In the genomic region with DNA sequence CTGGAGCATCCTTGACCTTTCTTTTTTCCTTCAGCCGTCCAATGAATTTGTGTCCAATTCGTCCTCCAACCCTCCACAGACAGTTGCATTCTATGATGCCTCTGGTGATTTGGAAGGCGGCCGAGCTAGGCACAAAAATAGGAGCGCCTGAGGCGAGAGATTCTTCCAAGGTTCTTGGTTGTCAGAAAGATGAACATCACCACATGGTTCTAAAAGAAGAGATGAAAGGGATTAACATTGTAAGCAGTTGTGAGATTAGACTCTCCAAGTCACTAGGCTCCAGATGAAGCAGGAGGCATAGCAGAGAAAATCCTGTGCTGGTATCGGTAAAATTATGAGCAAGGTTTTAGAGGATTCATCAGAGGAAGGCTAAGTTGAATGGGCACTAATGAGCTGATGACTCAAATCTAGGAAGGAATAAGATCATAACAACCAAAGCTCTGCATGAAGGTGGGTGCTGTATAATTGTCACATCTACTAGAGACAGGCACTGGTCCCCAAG, we compare ENCODE assay signal across 8 cellular contexts.
DNase-seq lines count a peak whose midpoint lies in the region; ATAC-seq and TF ChIP-seq lines count a peak whose summit lies in the region.
"Had no signal": no experiment of that assay in that cellular context is flagged by ENCODE, and none has a peak within 500 bp of the region (broad histone marks: within the 10 kb centered on the region; RNA-seq: fewer than 3 reads in every experiment).

No MANE protein-coding gene starts in this region.

- no peaks in the 10 kb centered on the region for H3K27me3 Mint-ChIP-seq in stimulated activated naive B cell treated with anti-CD40 and anti-IgM and Interleukin-4, amounts not matched to agents 10 μg/mL and 1 μg/mL and 100 μg/mL, for 72 hours

- TF ChIP-seq CTCF in adrenal gland (IDR thresholded peaks at IDR 0.05) (no peak), right lobe of liver (IDR thresholded peaks at IDR 0.05) (no peak)

- no peaks in the 10 kb centered on the region for H3K27me3 ChIP-seq in adrenal gland
- H3K27me3 ChIP-seq in right lobe of liver: no peaks in the 10 kb centered on the region

- TF ChIP-seq POLR2A in adrenal gland (IDR thresholded peaks at IDR 0.05) (no peak), right lobe of liver (IDR thresholded peaks at IDR 0.05) (no peak)

- no peak for ATAC-seq in right lobe of liver
- peak in 1 of 2 donors; percentile 41 for ATAC-seq in stimulated activated naive B cell treated with anti-CD40 and anti-IgM and Interleukin-4, amounts not matched to agents 10 μg/mL and 1 μg/mL and 100 μg/mL, for 72 hours (replicated peaks)

- intact Hi-C loops in adrenal gland (cut with DNase I): no loop called here
- intact Hi-C loops in right lobe of liver (cut with DNase I): no loop called here

- H3K36me3 ChIP-seq in adrenal gland (replicated peaks in 1 of 2): no peaks in the 10 kb centered on the region
- no peaks in the 10 kb centered on the region for H3K36me3 ChIP-seq in right lobe of liver

- no peaks in the 10 kb centered on the region for H3K9me3 Mint-ChIP-seq in stimulated activated naive B cell treated with anti-CD40 and anti-IgM and Interleukin-4, amounts not matched to agents 10 μg/mL and 1 μg/mL and 100 μg/mL, for 72 hours

- H3K27ac Mint-ChIP-seq in stimulated activated naive B cell treated with anti-CD40 and anti-IgM and Interleukin-4, amounts not matched to agents 10 μg/mL and 1 μg/mL and 100 μg/mL, for 72 hours: peak overlapping the region; percentile 38

- peaks cover 30 to 46% of the 10 kb centered on the region in 2 donors for H3K4me1 Mint-ChIP-seq in stimulated activated naive B cell treated with anti-CD40 and anti-IgM and Interleukin-4, amounts not matched to agents 10 μg/mL and 1 μg/mL and 100 μg/mL, for 72 hours

- no peaks in the 10 kb centered on the region for H3K36me3 Mint-ChIP-seq in stimulated activated naive B cell treated with anti-CD40 and anti-IgM and Interleukin-4, amounts not matched to agents 10 μg/mL and 1 μg/mL and 100 μg/mL, for 72 hours

- DNase-seq in M059J (ENCODE audit: low read depth) (peak; percentile 15), adrenal gland (peak; percentile 73 to 94 (median 87)), right lobe of liver (no peak), NCI-H2081 treated with DMSO at 0.1 percent for 48 hours (lab: John Stamatoyannopoulos, UW) (no peak), NCI-H1436 (lab: John Stamatoyannopoulos, UW) (no peak), NCI-H1417 (lab: John Stamatoyannopoulos, UW) (no peak)
- no peak for DNase-seq in stimulated activated naive B cell treated with anti-CD40 and anti-IgM and Interleukin-4, amounts not matched to agents 10 μg/mL and 1 μg/mL and 100 μg/mL, for 72 hours
- DNase-seq: DND-41 had no signal

- peak overlapping the region in 4 of 5 donors; percentile 44 to 83 (median 70) for H3K27ac ChIP-seq in adrenal gland
- H3K27ac ChIP-seq in right lobe of liver: peak overlapping the region; percentile 2 to 81 (median 69)

- no peaks in the 10 kb centered on the region for H3K9me3 ChIP-seq in adrenal gland (replicated peaks in 1 of 3)
- H3K9me3 ChIP-seq in right lobe of liver: no peaks in the 10 kb centered on the region

- H3K4me3 ChIP-seq in adrenal gland (no peak overlapping the region), right lobe of liver (no peak overlapping the region)

- H3K4me1 ChIP-seq in adrenal gland (replicated peaks in 1 of 2): peaks cover 32 to 61% of the 10 kb centered on the region in 2 donors
- peaks cover 0 to 50% (median 23%) of the 10 kb centered on the region in 4 donors for H3K4me1 ChIP-seq in right lobe of liver

- 25 to 32% (median 29%) methylated on average over 7 of the region's 7 CpGs for WGBS in adrenal gland, 4 donors
- 51% methylated on average over 7 of the region's 7 CpGs for WGBS in right lobe of liver (ENCODE audit: insufficient coverage, low coverage, low lambda C conversion rate, missing lambda C conversion rate)

- H3K4me3 Mint-ChIP-seq in stimulated activated naive B cell treated with anti-CD40 and anti-IgM and Interleukin-4, amounts not matched to agents 10 μg/mL and 1 μg/mL and 100 μg/mL, for 72 hours: no peak overlapping the region

Comparison
In these comparisons a context has a peak if more than half of its experiments do, and no peak if none do; other contexts are left out.
1. DNase-seq: peak in M059J (single experiment) and adrenal gland (7 of 7); none in right lobe of liver (0 of 3), stimulated activated naive B cell treated with anti-CD40 and anti-IgM and Interleukin-4, amounts not matched to agents 10 μg/mL and 1 μg/mL and 100 μg/mL, for 72 hours (single experiment), NCI-H2081 treated with DMSO at 0.1 percent for 48 hours (single experiment), NCI-H1436 (single experiment) and NCI-H1417 (0 of 3).